19 cellular contexts compared by ENCODE assay signal in the genomic region with DNA sequence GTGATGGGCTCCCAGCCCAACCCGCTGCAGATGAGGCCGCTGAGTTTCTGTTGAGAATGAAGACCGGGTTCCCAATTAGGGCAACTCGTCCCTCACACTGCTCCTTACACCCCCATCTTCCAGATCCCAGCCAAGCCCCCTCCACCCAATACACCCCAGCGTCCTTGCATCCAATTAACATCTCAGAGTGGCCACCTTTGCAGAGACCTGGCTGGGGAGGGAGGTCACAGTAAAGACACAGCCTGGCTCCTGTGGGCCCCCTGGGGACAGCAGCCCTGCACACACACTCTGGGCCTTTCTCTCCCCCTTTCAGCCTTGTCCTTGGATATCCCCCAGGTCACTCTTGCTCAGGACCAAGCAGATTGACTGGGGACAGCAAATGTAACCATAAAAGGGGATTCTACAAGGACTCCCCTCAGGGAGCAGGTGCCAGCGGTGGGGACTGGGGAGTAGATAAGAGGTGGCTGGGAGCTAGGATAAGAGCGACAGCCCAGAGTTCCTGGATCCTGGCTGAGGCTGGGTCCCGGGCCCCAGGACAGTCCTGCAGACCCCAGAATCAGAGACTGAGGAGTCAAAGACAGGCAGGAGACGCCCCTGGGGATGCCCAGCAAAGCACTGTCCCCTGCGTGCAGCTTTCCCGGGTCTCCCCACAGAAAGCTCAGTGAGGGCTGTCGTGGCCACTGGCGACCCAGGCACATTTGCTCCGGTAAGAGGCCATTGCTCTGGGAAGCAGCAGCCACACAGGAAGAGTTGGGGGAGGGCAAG. TPM values are rescaled to one million over a fixed set of nuclear protein-coding genes. Genes with fewer than 3 reads are reported as not detected.
DNase-seq lines count a peak whose midpoint lies in the region; ATAC-seq, FAIRE-seq and TF ChIP-seq lines count a peak whose summit lies in the region.
"Had no signal": no experiment of that assay in that cellular context is flagged by ENCODE, and none has a peak within 500 bp of the region (broad histone marks: within the 10 kb centered on the region; RNA-seq: fewer than 3 reads in every experiment).

No MANE protein-coding gene starts in this region.

- H3K4me3 ChIP-seq in GM12878 (no peak overlapping the region), lung (no peak overlapping the region)
- H3K4me3 ChIP-seq: PC-9 had no signal

- 60% methylated on average over 14 of the region's 14 CpGs for WGBS in GM12878 (ENCODE audit: insufficient coverage, insufficient replicate concordance, low lambda C conversion rate, missing lambda C conversion rate)
- WGBS in lung, 2 donors, result 78 to 86% methylated on average over 14 of the region's 14 CpGs

- no peak overlapping the region for H2AFZ ChIP-seq in GM12878 (ENCODE audit: control insufficient read depth, low read depth, low read length)
- H2AFZ ChIP-seq: PC-9 had no signal

- no TSS peak for BruUV-seq in GM12878 (replicated peaks; lab: Mats Ljungman, UMichigan)

- no peak for DNase-seq in GM10248 (ENCODE audit: extremely low spot score)
- DNase-seq in GM12878 (ENCODE audit: low read depth, low spot score), result no peak
- DNase-seq in lung (ENCODE audit: low spot score), result no peak
- DNase-seq in urothelium cell line (ENCODE audit: low spot score), result no peak
- no peak for DNase-seq in DMS79 (lab: John Stamatoyannopoulos, UW)
- no peak for DNase-seq in occipital lobe (lab: John Stamatoyannopoulos, UW)
- DNase-seq: CD4-positive, CD25-positive, alpha-beta regulatory T cell; COR-L47; DMS 273 treated with DMSO at 0.1 percent for 48 hours; GDM1; H9; MV-4-11; NCI-H187; NCI-H526; PC-9 had no signal

- TF ChIP-seq CTCF in GM10248 (IDR thresholded peaks at IDR 0.05; ENCODE audit: control extremely low read depth, extremely low read depth, low read depth, missing control alignments) (peak; percentile 7), GM12878 (IDR thresholded peaks at IDR 0.05 in 2 of 3, conservative IDR thresholded peaks at IDR 0.05 in 1 of 3; ENCODE audit: control insufficient read depth in 2 of 3, extremely low read depth in 1 of 3, insufficient read depth in 1 of 3, low read depth in 3 of 3, low read length in 3 of 3) (peak in 1 of 3 experiments; percentile 7; a peak in 1 of 6 replicates), lung (IDR thresholded peaks at IDR 0.05; ENCODE audit: control extremely low read depth, extremely low read depth) (no peak)

- intact Hi-C loops in GM12878 (cut with micrococcal nuclease; ENCODE audit: unreplicated experiment), result no loop called here

- H3K4me1 ChIP-seq in GM12878 (ENCODE audit: control insufficient read depth, insufficient read depth, low read length), result peaks cover 9% of the 10 kb centered on the region
- no peaks in the 10 kb centered on the region for H3K4me1 ChIP-seq in lung (ENCODE audit: control insufficient read depth in 2 of 2, insufficient read depth in 2 of 2, low read length in 2 of 2)

- no peak overlapping the region for H3K9ac ChIP-seq in GM12878 (ENCODE audit: control insufficient read depth, insufficient read depth, low read length)
- H3K9ac ChIP-seq: KMS-11 had no signal

- ATAC-seq in GM12878 (peak; percentile 22; the same call in 1 of the 3 replicates), lung (ENCODE audit: insufficient read depth, low FRiP score) (peak; percentile 6), GM19324 (IDR thresholded peaks at IDR 0.05; ENCODE audit: low FRiP score, unreplicated experiment) (no peak)

- H3K27me3 ChIP-seq in GM12878 (replicated peaks in 1 of 2; ENCODE audit: control insufficient read depth in 2 of 2, insufficient read depth in 2 of 2, low read length in 1 of 2) (no peaks in the 10 kb centered on the region), lung (ENCODE audit: control insufficient read depth, insufficient read depth) (no peaks in the 10 kb centered on the region)

- H3K27ac ChIP-seq in GM12878 (ENCODE audit: control insufficient read depth, insufficient read depth), result no peak overlapping the region
- H3K27ac ChIP-seq in lung (ENCODE audit: low read depth in 1 of 2, low read length in 1 of 2), result no peak overlapping the region
- H3K27ac ChIP-seq: KMS-11, PC-9 had no signal

- no peak for TF ChIP-seq EP300 in GM12878 (IDR thresholded peaks at IDR 0.05; ENCODE audit: borderline replicate concordance in 1 of 2, control insufficient read depth in 1 of 2, low read depth in 2 of 2, low read length in 2 of 2)

- in situ Hi-C loops in GM12878 (cut with MboI), result no loop called here

- no peaks in the 10 kb centered on the region for H3K79me2 ChIP-seq in GM12878 (ENCODE audit: control insufficient read depth, insufficient read depth, low read length)

- CTCF ChIA-PET in GM10248 (lab: Yijun Ruan, JAX), result interaction anchor here (0.8 to 1.5 kb wide), 4 partner anchors 9 to 96 kb away, joined by 3 to 4 read pairs (median 4); partner anchors contain the start of gene APOBEC3B
- CTCF ChIA-PET in GM12878 (lab: Yijun Ruan, JAX), result interaction anchor here (0.6 to 1.5 kb wide), 2 partner anchors 14 to 96 kb away, joined by 3 to 5 read pairs; no protein-coding TSS in a partner anchor

- no peaks in the 10 kb centered on the region for H3K36me3 ChIP-seq in GM12878 (ENCODE audit: control insufficient read depth in 2 of 2, insufficient read depth in 2 of 2, low read length in 1 of 2)
- H3K36me3 ChIP-seq in lung (ENCODE audit: control insufficient read depth in 2 of 2, insufficient read depth in 2 of 2, low read length in 2 of 2), result no peaks in the 10 kb centered on the region

- no peak overlapping the region for H3K4me2 ChIP-seq in GM12878 (ENCODE audit: control insufficient read depth, insufficient read depth)
- H3K4me2 ChIP-seq: KMS-11, PC-9 had no signal

- SMC1A ChIA-PET in GM12878 (lab: Charles Lee; ENCODE audit: uncharacterized antibody, unreplicated experiment), result no interaction called here

- no peaks in the 10 kb centered on the region for H4K20me1 ChIP-seq in GM12878 (ENCODE audit: control insufficient read depth, insufficient read depth)

- POLR2A ChIA-PET in GM10248 (lab: Yijun Ruan, JAX), result no interaction called here
- POLR2A ChIA-PET in GM12878 (lab: Charles Lee), result interaction anchor here (0.6 kb wide), 2 partner anchors 38 to 151 kb away, joined by 3 read pairs; no protein-coding TSS in a partner anchor

- H3K9me3 ChIP-seq in GM12878 (replicated peaks; ENCODE audit: control insufficient read depth, insufficient read depth, low read length), result no peaks in the 10 kb centered on the region
- no peaks in the 10 kb centered on the region for H3K9me3 ChIP-seq in lung (ENCODE audit: control insufficient read depth in 2 of 2, insufficient read depth in 1 of 2, low read length in 1 of 2)

- no peak for TF ChIP-seq POLR2A in GM12878 (IDR thresholded peaks at IDR 0.05; ENCODE audit: low read depth, low read length)

- FAIRE-seq in GM12878 (lab: Jason Lieb, UNC) (no peak), urothelium cell line (lab: Jason Lieb, UNC) (peak; percentile 13)
- FAIRE-seq: GM12892 had no signal

- no peak; the same call in 1 of the 2 replicates for TF ChIP-seq RAD21 in GM12878 (IDR thresholded peaks at IDR 0.05; ENCODE audit: insufficient read depth, low read depth, low read length)

- RAD21 ChIA-PET in GM12878 (lab: Charles Lee; ENCODE audit: unreplicated experiment), result interaction anchor here (0.8 kb wide), 1 partner anchor 96 kb away, joined by 3 read pairs; no protein-coding TSS in a partner anchor

RNA-seq across cellular contexts. Expression of gene APOBEC3A, which starts 8.4 kb away (rescaled TPM):
- not detected in 2 replicates for total RNA-seq in GM12878 (2013; cell fraction: nucleolus; rRNA removed)
- total RNA-seq in GM12878 (2014; rRNA removed), result not detected in 2 replicates
- total RNA-seq in GM12878 (2014; rRNA removed; fragmentation: Illumina TruSeq; extraction: Trizol), result not detected in 2 replicates
- not detected in 2 replicates for total RNA-seq in GM12878 (2021)
- polyA plus RNA-seq in GM12878 (2011; ENCODE audit: low read depth), result not detected
- polyA plus RNA-seq in GM12878 (2011; rRNA removed), result not detected in 2 replicates
- not detected in 2 replicates for polyA plus RNA-seq in GM12878 (2011; cell fraction: cytosol; rRNA removed)
- polyA plus RNA-seq in GM12878 (2011; cell fraction: nucleus; rRNA removed), result not detected in 2 replicates
- 0.07 and 0.38 TPM in 2 replicates for polyA plus RNA-seq in GM12878 (2012)
- polyA plus RNA-seq in GM12878 (2014; fragmentation: Illumina TruSeq; extraction: Trizol), result not detected in 2 replicates
- polyA plus RNA-seq in GM12878 (2014; fragmentation: Nextera tagmentation; extraction: Ambion mirVana), result not detected
- not detected in 2 replicates for polyA plus RNA-seq in GM12878 (2014; rRNA removed)
- under 1 TPM in 1 of 2 experiments, not detected in 1; 0.20 TPM for polyA plus RNA-seq in GM12878 (2016; fragmentation: Nextera tagmentation; extraction: Ambion mirVana)
- not detected in 2 replicates for polyA minus RNA-seq in GM12878 (2011; rRNA and poly(A)+ RNA removed)
- not detected in 2 replicates for polyA minus RNA-seq in GM12878 (2011; cell fraction: cytosol; rRNA and poly(A)+ RNA removed)
- not detected in 2 replicates for polyA minus RNA-seq in GM12878 (2011; cell fraction: nucleus; rRNA and poly(A)+ RNA removed)
- 10 to 100 TPM in 1 of 2 donors, 1 to 10 TPM in 1; 6.2 to 12.0 TPM for total RNA-seq in lung
- 10 to 100 TPM in 1 of 2 donors, 1 to 10 TPM in 1; 1.1 to 68.3 TPM for polyA plus RNA-seq in lung
- total RNA-seq in occipital lobe, result not detected
- total RNA-seq: CD4-positive, CD25-positive, alpha-beta regulatory T cell; Daoy; H9; PC-9 had no signal

RNA-seq across cellular contexts. Expression of gene APOBEC3B, which starts 16.4 kb away (rescaled TPM):
- 1.3 and 1.8 TPM in 2 replicates for total RNA-seq in GM12878 (2013; cell fraction: nucleolus; rRNA removed)
- total RNA-seq in GM12878 (2014; rRNA removed), result 19.1 and 19.4 TPM in 2 replicates
- total RNA-seq in GM12878 (2014; rRNA removed; fragmentation: Illumina TruSeq; extraction: Trizol), result 2.4 and 2.7 TPM in 2 replicates
- 24.3 and 26.3 TPM in 2 replicates for total RNA-seq in GM12878 (2021)
- 20.8 TPM for polyA plus RNA-seq in GM12878 (2011; ENCODE audit: low read depth)
- polyA plus RNA-seq in GM12878 (2011; rRNA removed), result 18.6 and 26.8 TPM in 2 replicates
- 59.0 and 63.5 TPM in 2 replicates for polyA plus RNA-seq in GM12878 (2011; cell fraction: cytosol; rRNA removed)
- polyA plus RNA-seq in GM12878 (2011; cell fraction: nucleus; rRNA removed), result 22.8 and 31.2 TPM in 2 replicates
- 26.4 and 28.7 TPM in 2 replicates for polyA plus RNA-seq in GM12878 (2012)
- polyA plus RNA-seq in GM12878 (2014; fragmentation: Illumina TruSeq; extraction: Trizol), result 24.8 and 31.5 TPM in 2 replicates
- polyA plus RNA-seq in GM12878 (2014; fragmentation: Nextera tagmentation; extraction: Ambion mirVana), result 10 to 100 TPM; 56.6 to 75.1 TPM
- polyA plus RNA-seq in GM12878 (2014; rRNA removed), result 29.6 and 30.4 TPM in 2 replicates
- 10 to 100 TPM; 40.7 to 45.1 TPM for polyA plus RNA-seq in GM12878 (2016; fragmentation: Nextera tagmentation; extraction: Ambion mirVana)
- polyA minus RNA-seq in GM12878 (2011; rRNA and poly(A)+ RNA removed), result 28.0 and 45.3 TPM in 2 replicates
- 12.8 and 14.1 TPM in 2 replicates for polyA minus RNA-seq in GM12878 (2011; cell fraction: cytosol; rRNA and poly(A)+ RNA removed)
- 4.1 and 7.4 TPM in 2 replicates for polyA minus RNA-seq in GM12878 (2011; cell fraction: nucleus; rRNA and poly(A)+ RNA removed)
- total RNA-seq in lung, result 1 to 10 TPM; 1.0 to 4.5 TPM
- 1 to 10 TPM; 2.7 to 4.4 TPM for polyA plus RNA-seq in lung
- not detected for total RNA-seq in occipital lobe

RNA-seq across cellular contexts. Expression of gene APOBEC3C, which starts 48.3 kb away (rescaled TPM):
- 12.0 and 12.6 TPM in 2 replicates for total RNA-seq in GM12878 (2013; cell fraction: nucleolus; rRNA removed)
- total RNA-seq in GM12878 (2014; rRNA removed) (21.7 and 22.9 TPM in 2 replicates), GM12878 (2014; rRNA removed; fragmentation: Illumina TruSeq; extraction: Trizol) (21.5 and 23.3 TPM in 2 replicates), GM12878 (2021) (143 and 147 TPM in 2 replicates), lung (10 to 100 TPM; 11.1 to 21.7 TPM), occipital lobe (0.31 TPM)
- polyA plus RNA-seq in GM12878 (2011; ENCODE audit: low read depth), result 73.5 TPM
- polyA plus RNA-seq in GM12878 (2011; rRNA removed) (56.5 and 69.4 TPM in 2 replicates), GM12878 (2014; fragmentation: Illumina TruSeq; extraction: Trizol) (143 and 168 TPM in 2 replicates), GM12878 (2014; fragmentation: Nextera tagmentation; extraction: Ambion mirVana) (100 to 1,000 TPM; 258 to 290 TPM), GM12878 (2014; rRNA removed) (92.0 and 97.5 TPM in 2 replicates), GM12878 (2016; fragmentation: Nextera tagmentation; extraction: Ambion mirVana) (100 to 1,000 TPM; 248 to 271 TPM), lung (10 to 100 TPM; 12.0 to 15.3 TPM)
- 71.6 and 80.6 TPM in 2 replicates for polyA plus RNA-seq in GM12878 (2011; cell fraction: cytosol; rRNA removed)
- polyA plus RNA-seq in GM12878 (2011; cell fraction: nucleus; rRNA removed), result 31.6 and 32.5 TPM in 2 replicates
- polyA plus RNA-seq in GM12878 (2012), result 77.5 and 80.8 TPM in 2 replicates
- 32.8 and 47.2 TPM in 2 replicates for polyA minus RNA-seq in GM12878 (2011; rRNA and poly(A)+ RNA removed)
- 32.3 and 36.1 TPM in 2 replicates for polyA minus RNA-seq in GM12878 (2011; cell fraction: cytosol; rRNA and poly(A)+ RNA removed)
- 7.1 and 9.9 TPM in 2 replicates for polyA minus RNA-seq in GM12878 (2011; cell fraction: nucleus; rRNA and poly(A)+ RNA removed)

RNA-seq across cellular contexts. Expression of gene APOBEC3D, which starts 55.1 kb away (rescaled TPM):
- 19.6 and 24.4 TPM in 2 replicates for total RNA-seq in GM12878 (2013; cell fraction: nucleolus; rRNA removed)
- 13.0 and 14.2 TPM in 2 replicates for total RNA-seq in GM12878 (2014; rRNA removed)
- total RNA-seq in GM12878 (2014; rRNA removed; fragmentation: Illumina TruSeq; extraction: Trizol), result 13.4 and 15.2 TPM in 2 replicates
- 26.9 and 27.8 TPM in 2 replicates for total RNA-seq in GM12878 (2021)
- polyA plus RNA-seq in GM12878 (2011; ENCODE audit: low read depth), result 4.4 TPM
- polyA plus RNA-seq in GM12878 (2011; rRNA removed), result 12.3 and 20.2 TPM in 2 replicates
- polyA plus RNA-seq in GM12878 (2011; cell fraction: cytosol; rRNA removed), result 17.9 and 20.5 TPM in 2 replicates
- polyA plus RNA-seq in GM12878 (2011; cell fraction: nucleus; rRNA removed), result 19.8 and 30.2 TPM in 2 replicates
- polyA plus RNA-seq in GM12878 (2012), result 12.1 and 14.6 TPM in 2 replicates
- 10.0 and 22.1 TPM in 2 replicates for polyA plus RNA-seq in GM12878 (2014; fragmentation: Illumina TruSeq; extraction: Trizol)
- 1 to 10 TPM; 8.9 to 9.6 TPM for polyA plus RNA-seq in GM12878 (2014; fragmentation: Nextera tagmentation; extraction: Ambion mirVana)
- 17.1 and 17.3 TPM in 2 replicates for polyA plus RNA-seq in GM12878 (2014; rRNA removed)
- 10 to 100 TPM; 14.9 to 16.0 TPM for polyA plus RNA-seq in GM12878 (2016; fragmentation: Nextera tagmentation; extraction: Ambion mirVana)
- 25.4 and 42.3 TPM in 2 replicates for polyA minus RNA-seq in GM12878 (2011; rRNA and poly(A)+ RNA removed)
- 6.8 and 12.9 TPM in 2 replicates for polyA minus RNA-seq in GM12878 (2011; cell fraction: cytosol; rRNA and poly(A)+ RNA removed)
- 4.1 and 9.0 TPM in 2 replicates for polyA minus RNA-seq in GM12878 (2011; cell fraction: nucleus; rRNA and poly(A)+ RNA removed)
- 1 to 10 TPM; 2.5 to 2.6 TPM for total RNA-seq in lung
- 1 to 10 TPM; 1.4 to 1.7 TPM for polyA plus RNA-seq in lung
- total RNA-seq in occipital lobe, result 0.16 TPM
